In the genomic region with DNA sequence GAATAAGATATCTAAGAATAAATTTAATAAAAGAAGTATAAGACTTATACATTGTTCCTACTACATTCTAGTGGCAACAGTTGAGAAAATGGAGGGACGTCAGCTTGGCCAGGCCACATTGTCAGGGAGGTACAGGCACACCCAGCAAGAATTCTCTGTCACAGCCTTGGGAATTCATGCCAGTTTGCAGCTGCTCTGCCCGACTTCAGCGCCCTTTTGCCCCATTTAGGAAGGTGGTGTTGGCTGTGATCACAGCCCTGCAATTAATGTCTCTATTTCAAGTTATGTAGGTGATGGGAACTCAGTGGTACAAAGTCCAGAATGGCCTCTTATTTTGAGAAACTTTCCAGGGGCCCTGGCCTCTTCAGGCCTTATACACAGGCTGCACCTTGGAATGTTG, we compare ENCODE assay signal across 18 cellular contexts. TPM values are rescaled to one million over a fixed set of nuclear protein-coding genes. Genes with fewer than 3 reads are reported as not detected.
"Had no signal": no experiment of that assay in that cellular context is flagged by ENCODE, and none has a peak within 500 bp of the region (broad histone marks: within the 10 kb centered on the region; RNA-seq: fewer than 3 reads in every experiment).

No MANE protein-coding gene starts in this region.

- ATAC-seq: activated CD4-positive, CD25-positive, alpha-beta regulatory T cell treated with anti-CD3 and anti-CD28 coated beads, Interleukin-2, amount 50 U/mL, for 24 hours; stimulated activated naive B cell treated with anti-CD40 and anti-IgM and Interleukin-4, amounts not matched to agents 10 μg/mL and 1 μg/mL and 100 μg/mL, for 72 hours had no signal

- H3K79me2 ChIP-seq: parathyroid adenoma had no signal

- H3K27ac ChIP-seq: brain microvascular endothelial cell, esophagus muscularis mucosa, parathyroid adenoma had no signal

- DNase-seq: activated naive CD4-positive, alpha-beta T cell treated with anti-CD3 and anti-CD28 coated beads, Interleukin-2, amount 10 ng/mL, durations not matched to agents 7 days and 5 days; adrenal gland; brain microvascular endothelial cell; cerebellar nuclear complex; foreskin fibroblast; left ventricle myocardium inferior; nephron progenitor cell; stimulated activated CD4-positive, alpha-beta T cell treated with anti-CD3 and anti-CD28 coated beads, Interleukin-2, amount 100 ng/mL, for 24 hours; stimulated activated naive B cell treated with anti-CD40 and anti-IgM and Interleukin-4, amounts not matched to agents 10 μg/mL and 1 μg/mL and 100 μg/mL, for 72 hours; SW 1271 had no signal

- H3K9me3 ChIP-seq: adrenal gland had no signal

- H3K4me3 ChIP-seq: adrenal gland, dorsolateral prefrontal cortex, esophagus muscularis mucosa, left ventricle myocardium inferior, right atrium auricular region had no signal

- H3K9me3 Mint-ChIP-seq: T-helper 2 cell treated with Interferon-gamma antibody and Interleukin-4, amounts not matched to agents 5 μg/mL and 100 μg/mL, for 36 hours had no signal

- H3K4me3 Mint-ChIP-seq: activated naive CD4-positive, alpha-beta T cell treated with anti-CD3 and anti-CD28 coated beads, Interleukin-2, amount 10 ng/mL, durations not matched to agents 7 days and 5 days; memory B cell; nephron progenitor cell; stimulated activated naive B cell treated with anti-CD40 and anti-IgM and Interleukin-4, amounts not matched to agents 10 μg/mL and 1 μg/mL and 100 μg/mL, for 72 hours; T-helper 2 cell treated with Interferon-gamma antibody and Interleukin-4, amounts not matched to agents 5 μg/mL and 100 μg/mL, for 36 hours had no signal

- H3K9ac ChIP-seq: parathyroid adenoma had no signal

- H3K36me3 Mint-ChIP-seq: activated naive CD4-positive, alpha-beta T cell treated with anti-CD3 and anti-CD28 coated beads, Interleukin-2, amount 10 ng/mL, durations not matched to agents 7 days and 5 days; memory B cell had no signal

- H3K36me3 ChIP-seq: adrenal gland, brain microvascular endothelial cell, left ventricle myocardium inferior, right atrium auricular region had no signal

- H2AFZ ChIP-seq: parathyroid adenoma had no signal

- H3K27ac Mint-ChIP-seq: activated naive CD4-positive, alpha-beta T cell treated with anti-CD3 and anti-CD28 coated beads, Interleukin-2, amount 10 ng/mL, durations not matched to agents 7 days and 5 days; activated T-helper 2 cell treated with anti-CD3 and anti-CD28 coated beads, Interferon-gamma antibody, Interleukin-2, Interleukin-4, amounts not matched to agents 10 μg/mL and 5 μg/mL and 100 μg/mL, durations not matched to agents 14 hours and 24 hours and 36 hours; memory B cell; nephron progenitor cell; stimulated activated naive B cell treated with anti-CD40 and anti-IgM and Interleukin-4, amounts not matched to agents 10 μg/mL and 1 μg/mL and 100 μg/mL, for 72 hours; T-helper 2 cell treated with Interferon-gamma antibody and Interleukin-4, amounts not matched to agents 5 μg/mL and 100 μg/mL, for 36 hours had no signal

- H3K4me1 Mint-ChIP-seq: activated naive CD4-positive, alpha-beta T cell treated with anti-CD3 and anti-CD28 coated beads, Interleukin-2, amount 10 ng/mL, durations not matched to agents 7 days and 5 days; memory B cell; stimulated activated naive B cell treated with anti-CD40 and anti-IgM and Interleukin-4, amounts not matched to agents 10 μg/mL and 1 μg/mL and 100 μg/mL, for 72 hours had no signal

- H3K27me3 ChIP-seq: adrenal gland, brain microvascular endothelial cell, dorsolateral prefrontal cortex, esophagus muscularis mucosa, right atrium auricular region had no signal

RNA-seq across cellular contexts. Expression of a gene that starts 26.7 kb away (rescaled TPM):
- total RNA-seq: activated T-helper 2 cell treated with anti-CD3 and anti-CD28 coated beads, Interferon-gamma antibody, Interleukin-2, Interleukin-4, amounts not matched to agents 10 μg/mL and 5 μg/mL and 100 μg/mL, durations not matched to agents 14 hours and 24 hours and 36 hours had no signal
